8 cellular contexts compared by ENCODE assay signal in genomic region chr4:119300388-119301131, GRCh38. TPM values are rescaled to one million over a fixed set of nuclear protein-coding genes. Genes with fewer than 3 reads are reported as not detected.
DNase-seq lines count a peak whose midpoint lies in the region; TF ChIP-seq lines count a peak whose summit lies in the region.

No MANE protein-coding gene starts in this region.

- peak overlapping the region; percentile 86 for H3K4me2 ChIP-seq in GM23248 (ENCODE audit: unreplicated experiment)
- peak overlapping the region; percentile 84 for H3K4me2 ChIP-seq in osteoblast (ENCODE audit: insufficient read depth, low read length)

- H2AFZ ChIP-seq in GM23248 (peak overlapping the region; percentile 97), osteoblast (ENCODE audit: low read length) (peak overlapping the region; percentile 96)

- in situ Hi-C loops in GM23248 (cut with MboI), result no loop called here

- H3F3A ChIP-seq in GM23248 (ENCODE audit: insufficient read depth), result peaks cover 48% of the 10 kb centered on the region

- H3K9ac ChIP-seq in GM23248, result peak overlapping the region; percentile 87

- DNase-seq in EL (peak; percentile 94), GM23248 (peak; percentile 97), LoVo (ENCODE audit: low spot score) (peak; percentile 96), foreskin melanocyte (peak; percentile 88), osteoblast (ENCODE audit: insufficient read length, low spot score, missing footprints) (peak; percentile 93), thyroid gland (peak; percentile 97), UCSD-AML1 (lab: John Stamatoyannopoulos, UW; ENCODE audit: unreplicated experiment) (no peak)
- peak; percentile 80 to 83 for DNase-seq in activated T-helper 1 cell treated with anti-CD3 and anti-CD28 coated beads, Interleukin-2, amount 50 U/mL, for 16 hours (ENCODE audit: low read depth in 1 of 2, low spot score in 1 of 2)

- peak; percentile 71 to 89 for TF ChIP-seq POLR2A in thyroid gland (IDR thresholded peaks at IDR 0.05)

- no peaks in the 10 kb centered on the region for H3K9me3 ChIP-seq in GM23248 (ENCODE audit: low read depth)
- no peaks in the 10 kb centered on the region for H3K9me3 ChIP-seq in osteoblast (ENCODE audit: low read depth, low read length)
- no peaks in the 10 kb centered on the region for H3K9me3 ChIP-seq in thyroid gland

- no peaks in the 10 kb centered on the region for H3K9me2 ChIP-seq in GM23248 (ENCODE audit: insufficient read depth)

- WGBS in GM23248 (ENCODE audit: low coverage in 1 of 2, low lambda C conversion rate in 2 of 2, missing lambda C conversion rate in 2 of 2), 2 experiments, result 1% methylated on average over 49 of the region's 49 CpGs
- 1 to 7% methylated on average over 7 to 49 of the region's 49 CpGs for WGBS in thyroid gland, 2 donors

- H3K27ac ChIP-seq in GM23248, result peak overlapping the region; percentile 83
- peak overlapping the region; percentile 96 for H3K27ac ChIP-seq in osteoblast (ENCODE audit: low read depth, low read length)
- peak overlapping the region; percentile 83 to 98 (median 90) for H3K27ac ChIP-seq in thyroid gland

- TF ChIP-seq CTCF in osteoblast (IDR thresholded peaks at IDR 0.05; ENCODE audit: extremely low read depth, low read depth, low read length) (no peak), thyroid gland (IDR thresholded peaks at IDR 0.05) (peak in 3 of 6 experiments; percentile 18 to 28 (median 22))

- peaks cover 15% of the 10 kb centered on the region; the same call in 1 of the 2 replicates for H3K4me1 ChIP-seq in GM23248 (ENCODE audit: insufficient read depth)
- peaks cover 10% of the 10 kb centered on the region for H3K4me1 ChIP-seq in osteoblast (ENCODE audit: insufficient read depth, low read length)
- H3K4me1 ChIP-seq in thyroid gland, result peaks cover 13 to 20% of the 10 kb centered on the region in 2 donors

- H3K36me3 ChIP-seq in GM23248 (ENCODE audit: low read depth) (peaks cover 30% of the 10 kb centered on the region), osteoblast (ENCODE audit: insufficient read depth, low read length) (peaks cover 22% of the 10 kb centered on the region), thyroid gland (peaks cover 0 to 7% of the 10 kb centered on the region in 2 donors)

- H4K20me1 ChIP-seq in GM23248 (ENCODE audit: insufficient read depth), result no peaks in the 10 kb centered on the region
- H4K20me1 ChIP-seq in osteoblast (ENCODE audit: insufficient read depth, low read length), result no peaks in the 10 kb centered on the region

- intact Hi-C loops in thyroid gland (cut with DNase I), result no loop called here

- H3K79me2 ChIP-seq in GM23248 (ENCODE audit: insufficient read depth), result peaks cover 43% of the 10 kb centered on the region
- peaks cover 37% of the 10 kb centered on the region for H3K79me2 ChIP-seq in osteoblast (ENCODE audit: insufficient read depth, low read length)

- H3K4me3 ChIP-seq in GM23248, result peak overlapping the region; percentile 82
- peak overlapping the region; percentile 93 for H3K4me3 ChIP-seq in osteoblast (ENCODE audit: insufficient read depth, low read length)
- H3K4me3 ChIP-seq in thyroid gland (replicated peaks in 1 of 3), result peak overlapping the region; percentile 51 to 97 (median 63)

- H3K27me3 ChIP-seq in GM23248 (replicated peaks; ENCODE audit: insufficient read depth) (no peaks in the 10 kb centered on the region), osteoblast (ENCODE audit: insufficient read depth, low read length) (no peaks in the 10 kb centered on the region), thyroid gland (no peaks in the 10 kb centered on the region)

RNA-seq across cellular contexts. Expression of gene FABP2, which starts 21.4 kb away (rescaled TPM):
- total RNA-seq in GM23248 (2014; rRNA removed; shearing (Covaris generic)), result not detected in 2 replicates
- not detected in 2 replicates for polyA plus RNA-seq in GM23248 (2016; fragmentation: Nextera tagmentation; extraction: Ambion mirVana)
- not detected in 2 replicates for total RNA-seq in osteoblast
- not detected for total RNA-seq in thyroid gland
